Comparison of ENCODE assay signal across 20 cellular contexts in genomic region chr22:26849575-26849974, GRCh38.
"Had no signal": no experiment of that assay in that cellular context is flagged by ENCODE, and none has a peak within 500 bp of the region (broad histone marks: within the 10 kb centered on the region; RNA-seq: fewer than 3 reads in every experiment).

No MANE protein-coding gene starts in this region.

- H3K27me3 ChIP-seq: SJSA1 had no signal

- H3K4me3 Mint-ChIP-seq: IgD-negative memory B cell had no signal

- H3K36me3 ChIP-seq: SJSA1 had no signal

- H3K9me3 ChIP-seq: SJSA1 had no signal

- H3K4me3 ChIP-seq: K562, SJSA1, SK-N-MC had no signal

- DNase-seq: Kasumi-1, MM.1S, NCI-H1092 treated with DMSO at 0.1 percent for 48 hours, NCI-H1436, NCI-H187, NCI-H2029 treated with DMSO at 0.1 percent for 48 hours, NCI-H2171 treated with DMSO at 0.1 percent for 48 hours, NCI-H345, NCI-H524, NCI-H526 treated with DMSO at 0.1 percent for 48 hours, NCI-H774, Right ventricle myocardium superior, RPMI8226, SIG-M5 had no signal

- H3K27ac Mint-ChIP-seq: IgD-negative memory B cell had no signal

- H3K27ac ChIP-seq: HL-60, KMS-11, SK-N-MC had no signal
